In genomic region chr19:45585158-45585577, GRCh38 we compare ENCODE assay signal across 8 cellular contexts. TPM values are rescaled to one million over a fixed set of nuclear protein-coding genes. Genes with fewer than 3 reads are reported as not detected.
DNase-seq lines count a peak whose midpoint lies in the region; ATAC-seq lines count a peak whose summit lies in the region.

No MANE protein-coding gene starts in this region.

- H3K27me3 Mint-ChIP-seq in activated T-helper 2 cell treated with anti-CD3 and anti-CD28 coated beads, Interferon-gamma antibody, Interleukin-2, Interleukin-4, amounts not matched to agents 10 μg/mL and 5 μg/mL and 100 μg/mL, durations not matched to agents 14 hours and 24 hours and 36 hours (ENCODE audit: low read depth) = peaks cover 6% of the 10 kb centered on the region
- H3K27me3 Mint-ChIP-seq in stimulated activated naive CD8-positive, alpha-beta T cell treated with anti-CD3 and anti-CD28 coated beads, Interleukin-15, amount 100 ng/mL, for 72 hours = peaks cover 13% of the 10 kb centered on the region

- no peaks in the 10 kb centered on the region for H3K9me3 Mint-ChIP-seq in activated T-helper 2 cell treated with anti-CD3 and anti-CD28 coated beads, Interferon-gamma antibody, Interleukin-2, Interleukin-4, amounts not matched to agents 10 μg/mL and 5 μg/mL and 100 μg/mL, durations not matched to agents 14 hours and 24 hours and 36 hours
- no peaks in the 10 kb centered on the region for H3K9me3 Mint-ChIP-seq in stimulated activated naive CD8-positive, alpha-beta T cell treated with anti-CD3 and anti-CD28 coated beads, Interleukin-15, amount 100 ng/mL, for 72 hours

- no peak overlapping the region for H3K9ac ChIP-seq in iPS-18a (ENCODE audit: low read length)

- peak overlapping the region; percentile 60 for H3K27ac ChIP-seq in iPS-18a (ENCODE audit: low read length)

- intact Hi-C loops in activated T-helper 2 cell treated with anti-CD3 and anti-CD28 coated beads, Interferon-gamma antibody, Interleukin-2, Interleukin-4, amounts not matched to agents 10 μg/mL and 5 μg/mL and 100 μg/mL, durations not matched to agents 14 hours and 24 hours and 36 hours (cut with micrococcal nuclease) = loop anchor here (10.0 kb wide), 1 partner anchor 160 kb away; the partner anchor contains the start of gene ERCC1

- peak overlapping the region; percentile 89 for H3K4me3 Mint-ChIP-seq in activated T-helper 2 cell treated with anti-CD3 and anti-CD28 coated beads, Interferon-gamma antibody, Interleukin-2, Interleukin-4, amounts not matched to agents 10 μg/mL and 5 μg/mL and 100 μg/mL, durations not matched to agents 14 hours and 24 hours and 36 hours (ENCODE audit: low read depth)
- H3K4me3 Mint-ChIP-seq in stimulated activated naive CD8-positive, alpha-beta T cell treated with anti-CD3 and anti-CD28 coated beads, Interleukin-15, amount 100 ng/mL, for 72 hours = peak overlapping the region; percentile 86 to 91

- peak overlapping the region; percentile 93 for H3K4me3 ChIP-seq in iPS-18a (ENCODE audit: low read length)

- ATAC-seq in HG02852 (IDR thresholded peaks at IDR 0.05; ENCODE audit: unreplicated experiment) (peak; percentile 6), HG02763 (IDR thresholded peaks at IDR 0.05; ENCODE audit: unreplicated experiment) (no peak)
- no peak for ATAC-seq in stimulated activated naive CD8-positive, alpha-beta T cell treated with anti-CD3 and anti-CD28 coated beads, Interleukin-15, amount 100 ng/mL, for 72 hours

- no peaks in the 10 kb centered on the region for H3K9me3 ChIP-seq in iPS-18a (ENCODE audit: control insufficient read depth, low read depth, low read length)

- H3K36me3 Mint-ChIP-seq in activated T-helper 2 cell treated with anti-CD3 and anti-CD28 coated beads, Interferon-gamma antibody, Interleukin-2, Interleukin-4, amounts not matched to agents 10 μg/mL and 5 μg/mL and 100 μg/mL, durations not matched to agents 14 hours and 24 hours and 36 hours (ENCODE audit: low read depth) = peaks cover 18% of the 10 kb centered on the region

- H3K4me1 ChIP-seq in iPS-18a (ENCODE audit: control insufficient read depth, low read depth, low read length) = no peaks in the 10 kb centered on the region

- peaks cover 9% of the 10 kb centered on the region for H3K4me1 Mint-ChIP-seq in activated T-helper 2 cell treated with anti-CD3 and anti-CD28 coated beads, Interferon-gamma antibody, Interleukin-2, Interleukin-4, amounts not matched to agents 10 μg/mL and 5 μg/mL and 100 μg/mL, durations not matched to agents 14 hours and 24 hours and 36 hours (ENCODE audit: low read depth)
- H3K4me1 Mint-ChIP-seq in stimulated activated naive CD8-positive, alpha-beta T cell treated with anti-CD3 and anti-CD28 coated beads, Interleukin-15, amount 100 ng/mL, for 72 hours = peaks cover 34% of the 10 kb centered on the region

- no peaks in the 10 kb centered on the region for H3K36me3 ChIP-seq in iPS-18a (ENCODE audit: control insufficient read depth, low read depth, low read length)

- no peak for DNase-seq in activated T-helper 2 cell treated with anti-CD3 and anti-CD28 coated beads, Interferon-gamma antibody, Interleukin-2, Interleukin-4, amounts not matched to agents 10 μg/mL and 5 μg/mL and 100 μg/mL, durations not matched to agents 14 hours and 24 hours and 36 hours (ENCODE audit: low spot score)
- no peak for DNase-seq in stimulated activated naive CD8-positive, alpha-beta T cell treated with anti-CD3 and anti-CD28 coated beads, Interleukin-15, amount 100 ng/mL, for 72 hours
- DNase-seq in hippocampal formation (lab: John Stamatoyannopoulos, UW) = no peak
- no peak for DNase-seq in NCI-H2171 treated with DMSO at 0.1 percent for 48 hours (lab: John Stamatoyannopoulos, UW)
- no peak for DNase-seq in AG08395 (ENCODE audit: low spot score)

- peaks cover 6% of the 10 kb centered on the region for H3K27me3 ChIP-seq in iPS-18a (ENCODE audit: control insufficient read depth, insufficient read depth, low read length)

- H3K27ac Mint-ChIP-seq in activated T-helper 2 cell treated with anti-CD3 and anti-CD28 coated beads, Interferon-gamma antibody, Interleukin-2, Interleukin-4, amounts not matched to agents 10 μg/mL and 5 μg/mL and 100 μg/mL, durations not matched to agents 14 hours and 24 hours and 36 hours = peak overlapping the region; percentile 97
- peak overlapping the region; percentile 46 to 97 for H3K27ac Mint-ChIP-seq in stimulated activated naive CD8-positive, alpha-beta T cell treated with anti-CD3 and anti-CD28 coated beads, Interleukin-15, amount 100 ng/mL, for 72 hours

RNA-seq across cellular contexts. Expression of gene OPA3, which starts 0.6 kb away (rescaled TPM):
- total RNA-seq in activated T-helper 2 cell treated with anti-CD3 and anti-CD28 coated beads, Interferon-gamma antibody, Interleukin-2, Interleukin-4, amounts not matched to agents 10 μg/mL and 5 μg/mL and 100 μg/mL, durations not matched to agents 14 hours and 24 hours and 36 hours = 15.2 and 15.9 TPM in 2 replicates

RNA-seq across cellular contexts. Expression of gene GPR4, which starts 16.8 kb away (rescaled TPM):
- not detected in 2 replicates for total RNA-seq in activated T-helper 2 cell treated with anti-CD3 and anti-CD28 coated beads, Interferon-gamma antibody, Interleukin-2, Interleukin-4, amounts not matched to agents 10 μg/mL and 5 μg/mL and 100 μg/mL, durations not matched to agents 14 hours and 24 hours and 36 hours

RNA-seq across cellular contexts. Expression of gene EML2, which starts 54.0 kb away (rescaled TPM):
- total RNA-seq in activated T-helper 2 cell treated with anti-CD3 and anti-CD28 coated beads, Interferon-gamma antibody, Interleukin-2, Interleukin-4, amounts not matched to agents 10 μg/mL and 5 μg/mL and 100 μg/mL, durations not matched to agents 14 hours and 24 hours and 36 hours = 180 and 207 TPM in 2 replicates
